Comparison of ENCODE assay signal across 21 cellular contexts in the genomic region with DNA sequence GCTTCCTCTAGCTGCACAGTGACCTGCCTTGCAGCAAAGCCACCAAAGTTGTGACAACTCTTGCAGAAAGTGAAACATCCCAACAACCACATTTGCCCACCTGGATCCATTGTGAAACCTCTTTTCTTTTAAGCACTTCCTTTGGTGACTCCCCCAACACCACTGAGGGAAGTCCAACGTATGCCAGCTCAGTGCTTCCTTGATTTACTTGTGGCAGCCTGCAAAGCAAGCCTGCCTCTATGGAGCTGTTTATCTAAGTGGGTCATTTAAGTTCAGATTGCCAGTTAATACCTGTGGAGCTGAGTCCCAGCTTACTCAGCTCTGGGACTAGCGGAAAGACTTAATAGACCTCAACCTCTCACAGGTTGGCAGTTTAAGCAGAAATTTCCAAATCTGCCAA.
DNase-seq lines count a peak whose midpoint lies in the region; ATAC-seq and TF ChIP-seq lines count a peak whose summit lies in the region.
"Had no signal": no experiment of that assay in that cellular context is flagged by ENCODE, and none has a peak within 500 bp of the region (broad histone marks: within the 10 kb centered on the region; RNA-seq: fewer than 3 reads in every experiment).

No MANE protein-coding gene starts in this region.

- no peak overlapping the region for H3K9ac ChIP-seq in BLaER1 treated with 17β-estradiol and CSF1 and Interleukin-3, amounts not matched to agents 10 nM and 100 nM
- H3K9ac ChIP-seq: KMS-11 had no signal

- H3K4me1 Mint-ChIP-seq in activated CD8-positive, alpha-beta T cell treated with anti-CD3 and anti-CD28 coated beads for 36 hours (ENCODE audit: low read depth), result no peaks in the 10 kb centered on the region
- H3K4me1 Mint-ChIP-seq: CD4-positive, CD25-positive, alpha-beta regulatory T cell had no signal

- peaks cover 2% of the 10 kb centered on the region for H3K27me3 Mint-ChIP-seq in activated CD8-positive, alpha-beta T cell treated with anti-CD3 and anti-CD28 coated beads for 36 hours
- H3K27me3 Mint-ChIP-seq: CD4-positive, CD25-positive, alpha-beta regulatory T cell had no signal

- peak overlapping the region in 6 of 11 experiments; percentile 4 to 38 (median 14); a peak in 6 of 22 replicates for H3K4me2 ChIP-seq in BLaER1 treated with 17β-estradiol and CSF1 and Interleukin-3, amounts not matched to agents 10 nM and 100 nM
- H3K4me2 ChIP-seq: KMS-11 had no signal

- intact Hi-C loops in activated CD8-positive, alpha-beta T cell treated with anti-CD3 and anti-CD28 coated beads for 36 hours (cut with micrococcal nuclease), result no loop called here

- POLR2A ChIA-PET in activated CD8-positive, alpha-beta T cell treated with anti-CD3 and anti-CD28 coated beads for 36 hours (lab: Charles Lee), result no interaction called here

- H3K36me3 ChIP-seq in BLaER1 treated with 17β-estradiol and CSF1 and Interleukin-3, amounts not matched to agents 10 nM and 100 nM, result no peaks in the 10 kb centered on the region
- no peaks in the 10 kb centered on the region for H3K36me3 ChIP-seq in ectodermal cell (ENCODE audit: control insufficient read depth, insufficient read depth, low read length)
- H3K36me3 ChIP-seq: MG63, Peyer's patch had no signal

- no peak overlapping the region for H3K27ac Mint-ChIP-seq in activated CD8-positive, alpha-beta T cell treated with anti-CD3 and anti-CD28 coated beads for 36 hours
- H3K27ac Mint-ChIP-seq in activated naive CD4-positive, alpha-beta T cell treated with anti-CD3 and anti-CD28 coated beads, Interleukin-2, amount 50 U/mL, for 72 hours, result no peak overlapping the region
- H3K27ac Mint-ChIP-seq: CD4-positive, CD25-positive, alpha-beta regulatory T cell had no signal

- peaks cover 0 to 10% (median 4%) of the 10 kb centered on the region in 10 experiments; a peak in 7 of 20 replicates for H3K4me1 ChIP-seq in BLaER1 treated with 17β-estradiol and CSF1 and Interleukin-3, amounts not matched to agents 10 nM and 100 nM
- peaks cover 28% of the 10 kb centered on the region for H3K4me1 ChIP-seq in ectodermal cell (ENCODE audit: control insufficient read depth, insufficient read depth, low read length)
- H3K4me1 ChIP-seq: Peyer's patch had no signal

- no peaks in the 10 kb centered on the region for H4K20me1 ChIP-seq in BLaER1 treated with 17β-estradiol and CSF1 and Interleukin-3, amounts not matched to agents 10 nM and 100 nM

- H3K9me3 Mint-ChIP-seq in activated CD8-positive, alpha-beta T cell treated with anti-CD3 and anti-CD28 coated beads for 36 hours, result no peaks in the 10 kb centered on the region
- H3K9me3 Mint-ChIP-seq in activated naive CD4-positive, alpha-beta T cell treated with anti-CD3 and anti-CD28 coated beads, Interleukin-2, amount 50 U/mL, for 72 hours, result peaks cover under 1 to 3% of the 10 kb centered on the region in 2 donors

- WGBS in ectodermal cell, 2 experiments, result 62 to 63% methylated on average over 2 of the region's 2 CpGs

- no peaks in the 10 kb centered on the region for H3K27me3 ChIP-seq in BLaER1 treated with 17β-estradiol and CSF1 and Interleukin-3, amounts not matched to agents 10 nM and 100 nM
- H3K27me3 ChIP-seq in ectodermal cell (ENCODE audit: control insufficient read depth, insufficient read depth, low read length, poor library complexity, severe bottlenecking), result peaks cover 6% of the 10 kb centered on the region
- H3K27me3 ChIP-seq: MG63, Peyer's patch had no signal

- DNase-seq in Jurkat, Clone E6-1 (ENCODE audit: low read depth, low spot score), result peak; percentile 43
- DNase-seq in NCI-H748 treated with DMSO at 0.1 percent for 48 hours (lab: John Stamatoyannopoulos, UW) (peak; percentile 48), cerebellum (ENCODE audit: low spot score) (no peak)
- no peak for DNase-seq in activated CD8-positive, alpha-beta T cell treated with anti-CD3 and anti-CD28 coated beads for 36 hours
- no peak for DNase-seq in activated naive CD4-positive, alpha-beta T cell treated with anti-CD3 and anti-CD28 coated beads, Interleukin-2, amount 50 U/mL, for 72 hours (ENCODE audit: low spot score in 2 of 2)
- DNase-seq: AML-193; CD4-positive, CD25-positive, alpha-beta regulatory T cell; DMS53; H7; MG63; NCI-H1436; NCI-H2107; NCI-H510A; NK-92 treated with Interleukin-12 subunit alpha and Interleukin-12 subunit beta, amount 100 ng/mL, for 24 hours; Peyer's patch; Right ventricle myocardium superior had no signal

- H3K9me3 ChIP-seq in BLaER1 treated with 17β-estradiol and CSF1 and Interleukin-3, amounts not matched to agents 10 nM and 100 nM (replicated peaks in 1 of 11), result no peaks in the 10 kb centered on the region
- H3K9me3 ChIP-seq in ectodermal cell (ENCODE audit: control insufficient read depth, low read length), result no peaks in the 10 kb centered on the region
- H3K9me3 ChIP-seq: MG63, Peyer's patch had no signal

- CTCF ChIA-PET in activated CD8-positive, alpha-beta T cell treated with anti-CD3 and anti-CD28 coated beads for 36 hours (lab: Charles Lee), result interaction anchor here (1.2 kb wide), 1 partner anchor 37 kb away, joined by 4 read pairs; no protein-coding TSS in a partner anchor

- no peak for TF ChIP-seq CTCF in activated CD8-positive, alpha-beta T cell treated with anti-CD3 and anti-CD28 coated beads for 36 hours (IDR thresholded peaks at IDR 0.05)

- no peak for ATAC-seq in activated CD8-positive, alpha-beta T cell treated with anti-CD3 and anti-CD28 coated beads for 36 hours
- no peak for ATAC-seq in activated naive CD4-positive, alpha-beta T cell treated with anti-CD3 and anti-CD28 coated beads, Interleukin-2, amount 50 U/mL, for 72 hours
- ATAC-seq: GM12878, SK-N-SH treated with all-trans-retinoic acid at 6 μM for 48 hours had no signal

- no peak overlapping the region for H3K4me3 ChIP-seq in BLaER1 treated with 17β-estradiol and CSF1 and Interleukin-3, amounts not matched to agents 10 nM and 100 nM
- no peak overlapping the region for H3K4me3 ChIP-seq in Jurkat, Clone E6-1 (ENCODE audit: low read length)
- H3K4me3 ChIP-seq in ectodermal cell (ENCODE audit: insufficient read depth, low read depth, low read length), result no peak overlapping the region
- H3K4me3 ChIP-seq: GM12878, MG63, Peyer's patch had no signal

- no peak overlapping the region for H3K4me3 Mint-ChIP-seq in activated CD8-positive, alpha-beta T cell treated with anti-CD3 and anti-CD28 coated beads for 36 hours
- H3K4me3 Mint-ChIP-seq: CD4-positive, CD25-positive, alpha-beta regulatory T cell had no signal

- no peaks in the 10 kb centered on the region for H3K36me3 Mint-ChIP-seq in activated CD8-positive, alpha-beta T cell treated with anti-CD3 and anti-CD28 coated beads for 36 hours (ENCODE audit: low read depth)
- no peaks in the 10 kb centered on the region for H3K36me3 Mint-ChIP-seq in activated naive CD4-positive, alpha-beta T cell treated with anti-CD3 and anti-CD28 coated beads, Interleukin-2, amount 50 U/mL, for 72 hours
- H3K36me3 Mint-ChIP-seq: CD4-positive, CD25-positive, alpha-beta regulatory T cell had no signal

- no peak overlapping the region for H3K27ac ChIP-seq in BLaER1 treated with 17β-estradiol and CSF1 and Interleukin-3, amounts not matched to agents 10 nM and 100 nM
- H3K27ac ChIP-seq in ectodermal cell (ENCODE audit: insufficient read depth, low read depth, low read length, poor library complexity, severe bottlenecking), result peak overlapping the region; percentile 52
- H3K27ac ChIP-seq: KMS-11, Peyer's patch had no signal

Comparison
In these comparisons a context has a peak if more than half of its experiments do, and no peak if none do; other contexts are left out.
1. DNase-seq: peak in Jurkat, Clone E6-1 (single experiment) and NCI-H748 treated with DMSO at 0.1 percent for 48 hours (single experiment); none in activated CD8-positive, alpha-beta T cell treated with anti-CD3 and anti-CD28 coated beads for 36 hours (single experiment), activated naive CD4-positive, alpha-beta T cell treated with anti-CD3 and anti-CD28 coated beads, Interleukin-2, amount 50 U/mL, for 72 hours (0 of 2) and cerebellum (single experiment).